Comparison of ENCODE assay signal across 8 cellular contexts in the genomic region with DNA sequence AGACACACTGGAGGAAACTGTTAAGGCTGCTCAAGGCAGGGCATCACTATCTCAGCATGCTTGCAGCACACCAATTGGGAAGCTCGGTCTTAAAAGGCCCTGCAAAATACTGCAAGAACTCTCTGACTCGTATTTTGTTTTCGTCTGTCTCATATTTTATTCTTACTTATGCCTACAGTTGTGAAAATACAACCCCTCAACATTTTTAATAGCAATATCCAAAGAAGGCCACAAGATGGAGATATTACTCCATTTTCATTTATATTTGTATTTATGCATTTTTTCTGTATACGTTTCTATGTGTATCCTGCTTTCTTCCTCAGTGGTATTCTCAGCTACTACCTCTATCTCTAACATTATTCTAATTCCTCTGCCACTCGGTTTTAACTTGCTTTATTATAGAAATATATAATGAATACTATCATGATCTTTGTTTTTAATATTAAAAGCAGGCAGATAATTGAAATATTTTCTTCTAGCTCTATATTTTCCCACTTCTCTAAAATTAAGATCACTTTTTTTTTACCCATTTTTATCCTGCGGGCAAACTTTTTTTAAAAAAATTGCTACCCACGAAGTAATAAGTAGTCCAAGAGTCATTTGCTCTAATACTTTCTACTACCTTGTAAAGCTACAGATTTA. TPM values are rescaled to one million over a fixed set of nuclear protein-coding genes. Genes with fewer than 3 reads are reported as not detected.
DNase-seq lines count a peak whose midpoint lies in the region; ATAC-seq and TF ChIP-seq lines count a peak whose summit lies in the region.

No MANE protein-coding gene starts in this region.

- no peak overlapping the region for H4K91ac ChIP-seq in IMR-90 (ENCODE audit: insufficient read depth, low read depth, low read length)

- H4K5ac ChIP-seq in IMR-90 (ENCODE audit: low read depth, low read length): no peak overlapping the region

- H2BK15ac ChIP-seq in IMR-90 (ENCODE audit: low read depth, low read length): no peak overlapping the region

- CTCF ChIA-PET in CD4-positive, alpha-beta T cell (lab: Charles Lee): interaction anchor here (0.5 to 4.0 kb wide), 11 partner anchors 9 to 996 kb away, joined by 3 to 13 read pairs (median 4); a partner anchor contains a TSS
- CTCF ChIA-PET in IMR-90 (lab: Yijun Ruan, JAX): interaction anchor here (0.6 to 1.0 kb wide), 3 partner anchors 9 to 453 kb away, joined by 3 read pairs; no protein-coding TSS in a partner anchor

- H3K4me3 ChIP-seq in IMR-90 (ENCODE audit: insufficient read depth, low read depth, low read length): no peak overlapping the region

- H3K4me2 ChIP-seq in IMR-90 (ENCODE audit: low read depth, low read length): no peak overlapping the region

- 40% methylated on average over 1 of the region's 7 CpGs; no CpG with 5 or more reads in 1 of the 2 experiments for WGBS in IMR-90 (ENCODE audit: extremely low coverage in 2 of 2, insufficient read length in 1 of 2), 2 experiments

- no peak for DNase-seq in CD4-positive, alpha-beta T cell
- peak; percentile 29 for DNase-seq in IMR-90
- DNase-seq in astrocyte of the hippocampus (ENCODE audit: low read depth, low spot score): peak; percentile 33
- peak; percentile 24 for DNase-seq in medulla oblongata (ENCODE audit: extremely low spot score)
- DNase-seq in activated naive CD8-positive, alpha-beta T cell treated with anti-CD3 and anti-CD28 coated beads, Interleukin-2, amount 50 U/mL, for 24 hours: no peak
- no peak for DNase-seq in substantia nigra (lab: John Stamatoyannopoulos, UW)

- peaks cover 23% of the 10 kb centered on the region for H3K4me1 Mint-ChIP-seq in CD4-positive, alpha-beta T cell (ENCODE audit: low read depth)
- peaks cover 24% of the 10 kb centered on the region for H3K4me1 Mint-ChIP-seq in activated naive CD8-positive, alpha-beta T cell treated with anti-CD3 and anti-CD28 coated beads, Interleukin-2, amount 50 U/mL, for 24 hours

- no peak overlapping the region for H2BK120ac ChIP-seq in IMR-90 (ENCODE audit: low read depth, low read length)

- in situ Hi-C loops in IMR-90 (cut with MboI; ENCODE audit: low sequenced_read_pairs): no loop called here

- H3K9me3 ChIP-seq in CD4-positive, alpha-beta T cell (ENCODE audit: control insufficient read depth, low read length): no peaks in the 10 kb centered on the region
- H3K9me3 ChIP-seq in IMR-90 (ENCODE audit: control insufficient read depth, insufficient read depth, low read length): no peaks in the 10 kb centered on the region

- H3K9me1 ChIP-seq in IMR-90 (ENCODE audit: insufficient read depth, low read length): peaks cover 2% of the 10 kb centered on the region; the same call in 1 of the 2 replicates

- TF ChIP-seq CTCF in CD4-positive, alpha-beta T cell (IDR thresholded peaks at IDR 0.05): peak; percentile 84
- peak; percentile 60 for TF ChIP-seq CTCF in IMR-90 (conservative IDR thresholded peaks at IDR 0.05; ENCODE audit: low read depth, low read length)

- H3K27me3 Mint-ChIP-seq in CD4-positive, alpha-beta T cell: no peaks in the 10 kb centered on the region
- no peaks in the 10 kb centered on the region for H3K27me3 Mint-ChIP-seq in activated naive CD8-positive, alpha-beta T cell treated with anti-CD3 and anti-CD28 coated beads, Interleukin-2, amount 50 U/mL, for 24 hours

- POLR2A ChIA-PET in CD4-positive, alpha-beta T cell (lab: Charles Lee): interaction anchor here (0.7 to 1.6 kb wide), 5 partner anchors 10 to 503 kb away, joined by 3 to 15 read pairs (median 6); a partner anchor contains a TSS
- POLR2A ChIA-PET in IMR-90 (lab: Charles Lee; ENCODE audit: unreplicated experiment): interaction anchor here (0.6 kb wide), 1 partner anchor 718 kb away, joined by 5 read pairs; no protein-coding TSS in a partner anchor

- no peak overlapping the region for H4K8ac ChIP-seq in IMR-90 (ENCODE audit: low read depth in 2 of 2, low read length in 2 of 2)

- no peak for TF ChIP-seq POLR2A in IMR-90 (IDR thresholded peaks at IDR 0.05; ENCODE audit: low read depth, low read length)

- peak; percentile 59 for ATAC-seq in CD4-positive, alpha-beta T cell (ENCODE audit: poor library complexity)
- peak; percentile 64 for ATAC-seq in IMR-90 (ENCODE audit: low read depth)
- ATAC-seq in HG03039 (IDR thresholded peaks at IDR 0.05; ENCODE audit: unreplicated experiment): no peak
- no peak for ATAC-seq in activated naive CD8-positive, alpha-beta T cell treated with anti-CD3 and anti-CD28 coated beads, Interleukin-2, amount 50 U/mL, for 24 hours
- no peak for ATAC-seq in HG03342 (IDR thresholded peaks at IDR 0.05; ENCODE audit: unreplicated experiment)

- H3K27ac ChIP-seq in CD4-positive, alpha-beta T cell (ENCODE audit: low read depth, low read length): no peak overlapping the region
- H3K27ac ChIP-seq in IMR-90 (ENCODE audit: insufficient read depth, low read length) (no peak overlapping the region), substantia nigra (ENCODE audit: low read depth, low read length, poor library complexity, severe bottlenecking) (no peak overlapping the region)

- H2AFZ ChIP-seq in IMR-90 (replicated peaks; ENCODE audit: low read length, poor library complexity): peak overlapping the region; percentile 38

- H3K36me3 ChIP-seq in IMR-90 (ENCODE audit: control insufficient read depth, insufficient read depth, low read length): no peaks in the 10 kb centered on the region

- 0 out of 2 replicates have a peak, but pooled peaks cover 2% of the 10 kb centered on the region for H3K4me1 ChIP-seq in IMR-90 (ENCODE audit: control insufficient read depth, insufficient read depth, low read length)

- intact Hi-C loops in CD4-positive, alpha-beta T cell (cut with DNase I, micrococcal nuclease): loop anchor here (1.0 to 5.0 kb wide), 6 partner anchors 428 to 1075 kb away; no protein-coding TSS in a partner anchor
- intact Hi-C loops in IMR-90 (cut with micrococcal nuclease): no loop called here

- H2AK5ac ChIP-seq in IMR-90 (ENCODE audit: low read depth, low read length): no peak overlapping the region

- H3K23ac ChIP-seq in IMR-90 (ENCODE audit: low read depth, low read length): no peak overlapping the region

- H3K27me3 ChIP-seq in CD4-positive, alpha-beta T cell (ENCODE audit: control insufficient read depth, insufficient read depth, low read length): no peaks in the 10 kb centered on the region
- no peaks in the 10 kb centered on the region for H3K27me3 ChIP-seq in IMR-90 (ENCODE audit: control insufficient read depth, insufficient read depth, low read length)

- no peak overlapping the region for H2BK5ac ChIP-seq in IMR-90 (ENCODE audit: low read depth, low read length, poor library complexity, severe bottlenecking)

- H3K18ac ChIP-seq in IMR-90 (ENCODE audit: low read depth, low read length): no peak overlapping the region

- peak; percentile 60 for TF ChIP-seq RAD21 in IMR-90 (IDR thresholded peaks at IDR 0.05; ENCODE audit: low read length)

- no TSS peak for BruUV-seq in IMR-90 (replicated peaks; lab: Mats Ljungman, UMichigan)

- peak overlapping the region; percentile 44; the same call in 1 of the 2 replicates for H2BK20ac ChIP-seq in IMR-90 (ENCODE audit: low read depth, low read length)

- H3K9ac ChIP-seq in IMR-90 (ENCODE audit: low read depth, low read length): no peak overlapping the region

- H3K79me1 ChIP-seq in IMR-90 (ENCODE audit: low read depth in 1 of 2, low read length in 2 of 2): peaks cover 4 to 14% of the 10 kb centered on the region in 2 experiments

- no peak overlapping the region for H2AK9ac ChIP-seq in IMR-90 (replicated peaks; ENCODE audit: low read depth, low read length, poor library complexity)

- dilution Hi-C loops in IMR-90 (cut with HindIII; ENCODE audit: low sequenced_read_pairs, unreplicated experiment): no loop called here

- H3K4me3 Mint-ChIP-seq in CD4-positive, alpha-beta T cell: no peak overlapping the region
- no peak overlapping the region for H3K4me3 Mint-ChIP-seq in activated naive CD8-positive, alpha-beta T cell treated with anti-CD3 and anti-CD28 coated beads, Interleukin-2, amount 50 U/mL, for 24 hours

- H4K20me1 ChIP-seq in IMR-90 (ENCODE audit: insufficient read depth, low read length): peaks cover 6% of the 10 kb centered on the region

- H3K36me3 Mint-ChIP-seq in CD4-positive, alpha-beta T cell (ENCODE audit: low read depth): no peaks in the 10 kb centered on the region
- H3K36me3 Mint-ChIP-seq in activated naive CD8-positive, alpha-beta T cell treated with anti-CD3 and anti-CD28 coated beads, Interleukin-2, amount 50 U/mL, for 24 hours (ENCODE audit: low read depth): no peaks in the 10 kb centered on the region

- H3K14ac ChIP-seq in IMR-90 (replicated peaks; ENCODE audit: low read depth, low read length): no peak overlapping the region

- H3K56ac ChIP-seq in IMR-90 (ENCODE audit: extremely low read depth, insufficient read depth, low read length): no peak overlapping the region; the same call in 1 of the 2 replicates

- no peaks in the 10 kb centered on the region for H3K9me3 Mint-ChIP-seq in CD4-positive, alpha-beta T cell
- H3K9me3 Mint-ChIP-seq in activated naive CD8-positive, alpha-beta T cell treated with anti-CD3 and anti-CD28 coated beads, Interleukin-2, amount 50 U/mL, for 24 hours: no peaks in the 10 kb centered on the region

- H3K27ac Mint-ChIP-seq in CD4-positive, alpha-beta T cell: no peak overlapping the region
- no peak overlapping the region for H3K27ac Mint-ChIP-seq in activated naive CD8-positive, alpha-beta T cell treated with anti-CD3 and anti-CD28 coated beads, Interleukin-2, amount 50 U/mL, for 24 hours

- no peak overlapping the region for H3K4ac ChIP-seq in IMR-90 (ENCODE audit: low read depth, low read length)

TF ChIP-seq in IMR-90, 13 proteins besides CTCF, POLR2A, EP300 and RAD21 (continues in another document):
- TF ChIP-seq SMC3 (IDR thresholded peaks at IDR 0.05; ENCODE audit: low read depth, low read length) (peak; percentile 43; the same call in 1 of the 2 replicates), MXI1 (IDR thresholded peaks at IDR 0.05; ENCODE audit: borderline replicate concordance, low read depth, low read length) (no peak), CHD1 (IDR thresholded peaks at IDR 0.05; ENCODE audit: low read depth, low read length) (no peak)
- TF ChIP-seq, protein P1, sequence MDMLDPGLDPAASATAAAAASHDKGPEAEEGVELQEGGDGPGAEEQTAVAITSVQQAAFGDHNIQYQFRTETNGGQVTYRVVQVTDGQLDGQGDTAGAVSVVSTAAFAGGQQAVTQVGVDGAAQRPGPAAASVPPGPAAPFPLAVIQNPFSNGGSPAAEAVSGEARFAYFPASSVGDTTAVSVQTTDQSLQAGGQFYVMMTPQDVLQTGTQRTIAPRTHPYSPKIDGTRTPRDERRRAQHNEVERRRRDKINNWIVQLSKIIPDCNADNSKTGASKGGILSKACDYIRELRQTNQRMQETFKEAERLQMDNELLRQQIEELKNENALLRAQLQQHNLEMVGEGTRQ (IDR thresholded peaks at IDR 0.05; ENCODE audit: low read depth, low read length): no peak

RNA-seq across cellular contexts. Expression of a gene that starts 10.0 kb away (rescaled TPM):
- total RNA-seq in CD4-positive, alpha-beta T cell: 10 to 100 TPM; 16.8 to 19.3 TPM
- total RNA-seq in IMR-90 (2012; rRNA removed): 13.3 and 22.8 TPM in 2 replicates
- 12.7 and 13.7 TPM in 2 replicates for polyA plus RNA-seq in IMR-90 (2012; rRNA removed)
- 9.3 and 12.0 TPM in 2 replicates for polyA plus RNA-seq in IMR-90 (2012; cell fraction: cytosol; rRNA removed)
- polyA plus RNA-seq in IMR-90 (2012; cell fraction: nucleus; rRNA removed; ENCODE audit: low replicate concordance): 7.1 and 10.2 TPM in 2 replicates

Comparison
In these comparisons a context has a peak if more than half of its experiments do, and no peak if none do; other contexts are left out.
1. ATAC-seq: peak in CD4-positive, alpha-beta T cell (single experiment) and IMR-90 (single experiment); none in HG03039 (single experiment), activated naive CD8-positive, alpha-beta T cell treated with anti-CD3 and anti-CD28 coated beads, Interleukin-2, amount 50 U/mL, for 24 hours (single experiment) and HG03342 (single experiment).
2. DNase-seq: peak in IMR-90 (single experiment), astrocyte of the hippocampus (single experiment) and medulla oblongata (single experiment); none in CD4-positive, alpha-beta T cell (0 of 10), activated naive CD8-positive, alpha-beta T cell treated with anti-CD3 and anti-CD28 coated beads, Interleukin-2, amount 50 U/mL, for 24 hours (single experiment) and substantia nigra (0 of 49).